1 cellular context compared by ENCODE assay signal in genomic region chr19:510606-511100, GRCh38.
A peak's percentile ranks its signal among the peaks of the same experiment; 100 is the strongest.
TF ChIP-seq lines count a peak whose summit lies in the region.

No MANE protein-coding gene starts in this region.

TF ChIP-seq in HepG2, 621 proteins besides CTCF, POLR2A, EP300 and RAD21 (continued from another document and continues in another):
- TF ChIP-seq, protein P1, sequence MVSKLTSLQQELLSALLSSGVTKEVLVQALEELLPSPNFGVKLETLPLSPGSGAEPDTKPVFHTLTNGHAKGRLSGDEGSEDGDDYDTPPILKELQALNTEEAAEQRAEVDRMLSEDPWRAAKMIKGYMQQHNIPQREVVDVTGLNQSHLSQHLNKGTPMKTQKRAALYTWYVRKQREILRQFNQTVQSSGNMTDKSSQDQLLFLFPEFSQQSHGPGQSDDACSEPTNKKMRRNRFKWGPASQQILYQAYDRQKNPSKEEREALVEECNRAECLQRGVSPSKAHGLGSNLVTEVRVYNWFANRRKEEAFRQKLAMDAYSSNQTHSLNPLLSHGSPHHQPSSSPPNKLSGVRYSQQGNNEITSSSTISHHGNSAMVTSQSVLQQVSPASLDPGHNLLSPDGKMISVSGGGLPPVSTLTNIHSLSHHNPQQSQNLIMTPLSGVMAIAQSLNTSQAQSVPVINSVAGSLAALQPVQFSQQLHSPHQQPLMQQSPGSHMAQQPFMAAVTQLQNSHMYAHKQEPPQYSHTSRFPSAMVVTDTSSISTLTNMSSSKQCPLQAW (CRISPR knock-in tag; IDR thresholded peaks at IDR 0.05), result 0 out of 2 replicates have a peak, but pooled peaks have one; percentile 26
- TF ChIP-seq ZNF431 (CRISPR knock-in tag; IDR thresholded peaks at IDR 0.05; ENCODE audit: borderline replicate concordance, low read depth), result no peak
- TF ChIP-seq, protein P2, sequence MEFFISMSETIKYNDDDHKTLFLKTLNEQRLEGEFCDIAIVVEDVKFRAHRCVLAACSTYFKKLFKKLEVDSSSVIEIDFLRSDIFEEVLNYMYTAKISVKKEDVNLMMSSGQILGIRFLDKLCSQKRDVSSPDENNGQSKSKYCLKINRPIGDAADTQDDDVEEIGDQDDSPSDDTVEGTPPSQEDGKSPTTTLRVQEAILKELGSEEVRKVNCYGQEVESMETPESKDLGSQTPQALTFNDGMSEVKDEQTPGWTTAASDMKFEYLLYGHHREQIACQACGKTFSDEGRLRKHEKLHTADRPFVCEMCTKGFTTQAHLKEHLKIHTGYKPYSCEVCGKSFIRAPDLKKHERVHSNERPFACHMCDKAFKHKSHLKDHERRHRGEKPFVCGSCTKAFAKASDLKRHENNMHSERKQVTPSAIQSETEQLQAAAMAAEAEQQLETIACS (CRISPR knock-in tag; IDR thresholded peaks at IDR 0.05), result no peak
- TF ChIP-seq KAT2B (IDR thresholded peaks at IDR 0.05; ENCODE audit: borderline replicate concordance, low read depth, low read length), result no peak
- TF ChIP-seq ZBTB44 (CRISPR knock-in tag; IDR thresholded peaks at IDR 0.05), result no peak
- no peak for TF ChIP-seq IRF9 (CRISPR knock-in tag; IDR thresholded peaks at IDR 0.05; ENCODE audit: borderline replicate concordance)
- TF ChIP-seq ZNF205 (CRISPR knock-in tag; IDR thresholded peaks at IDR 0.05), result peak; percentile 73; the same call in 1 of the 2 replicates
- TF ChIP-seq FOXP1 (IDR thresholded peaks at IDR 0.05), result no peak
- TF ChIP-seq FOXP1 (CRISPR knock-in tag; IDR thresholded peaks at IDR 0.05), result no peak
- TF ChIP-seq ZNF407 (CRISPR knock-in tag; IDR thresholded peaks at IDR 0.05; ENCODE audit: not compliant biosample characterization), result no peak
- TF ChIP-seq RBFOX2 (IDR thresholded peaks at IDR 0.05; ENCODE audit: low read depth, low read length), result peak; percentile 53; the same call in 1 of the 2 replicates
- TF ChIP-seq ZBTB20 (CRISPR knock-in tag; IDR thresholded peaks at IDR 0.05; ENCODE audit: borderline replicate concordance, low read depth), result no peak
- no peak for TF ChIP-seq ZNF235 (CRISPR knock-in tag; IDR thresholded peaks at IDR 0.05; ENCODE audit: borderline replicate concordance)
- no peak for TF ChIP-seq E2F1 (CRISPR knock-in tag; IDR thresholded peaks at IDR 0.05)
- no peak for TF ChIP-seq ZNF468 (CRISPR knock-in tag; IDR thresholded peaks at IDR 0.05)
- TF ChIP-seq, protein P3, sequence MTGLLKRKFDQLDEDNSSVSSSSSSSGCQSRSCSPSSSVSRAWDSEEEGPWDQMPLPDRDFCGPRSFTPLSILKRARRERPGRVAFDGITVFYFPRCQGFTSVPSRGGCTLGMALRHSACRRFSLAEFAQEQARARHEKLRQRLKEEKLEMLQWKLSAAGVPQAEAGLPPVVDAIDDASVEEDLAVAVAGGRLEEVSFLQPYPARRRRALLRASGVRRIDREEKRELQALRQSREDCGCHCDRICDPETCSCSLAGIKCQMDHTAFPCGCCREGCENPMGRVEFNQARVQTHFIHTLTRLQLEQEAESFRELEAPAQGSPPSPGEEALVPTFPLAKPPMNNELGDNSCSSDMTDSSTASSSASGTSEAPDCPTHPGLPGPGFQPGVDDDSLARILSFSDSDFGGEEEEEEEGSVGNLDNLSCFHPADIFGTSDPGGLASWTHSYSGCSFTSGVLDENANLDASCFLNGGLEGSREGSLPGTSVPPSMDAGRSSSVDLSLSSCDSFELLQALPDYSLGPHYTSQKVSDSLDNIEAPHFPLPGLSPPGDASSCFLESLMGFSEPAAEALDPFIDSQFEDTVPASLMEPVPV (CRISPR knock-in tag; IDR thresholded peaks at IDR 0.05), result no peak
- TF ChIP-seq THAP9 (CRISPR knock-in tag; IDR thresholded peaks at IDR 0.05; ENCODE audit: borderline replicate concordance), result peak; percentile 47; the same call in 1 of the 2 replicates
- TF ChIP-seq ZNF552 (CRISPR knock-in tag; IDR thresholded peaks at IDR 0.05; ENCODE audit: borderline replicate concordance), result no peak
- TF ChIP-seq PLSCR1 (CRISPR knock-in tag; IDR thresholded peaks at IDR 0.05; ENCODE audit: borderline replicate concordance), result no peak
- TF ChIP-seq ZNF44 (CRISPR knock-in tag; IDR thresholded peaks at IDR 0.05), result no peak
- TF ChIP-seq ZNF264 (CRISPR knock-in tag; IDR thresholded peaks at IDR 0.05), result no peak
- TF ChIP-seq ZNF790 (CRISPR knock-in tag; IDR thresholded peaks at IDR 0.05; ENCODE audit: borderline replicate concordance), result no peak
- no peak for TF ChIP-seq ZNF672 (CRISPR knock-in tag; IDR thresholded peaks at IDR 0.05)
- TF ChIP-seq ZFP62 (CRISPR knock-in tag; IDR thresholded peaks at IDR 0.05), result no peak
- TF ChIP-seq GZF1 (CRISPR knock-in tag; IDR thresholded peaks at IDR 0.05), result no peak
- TF ChIP-seq, protein P4, sequence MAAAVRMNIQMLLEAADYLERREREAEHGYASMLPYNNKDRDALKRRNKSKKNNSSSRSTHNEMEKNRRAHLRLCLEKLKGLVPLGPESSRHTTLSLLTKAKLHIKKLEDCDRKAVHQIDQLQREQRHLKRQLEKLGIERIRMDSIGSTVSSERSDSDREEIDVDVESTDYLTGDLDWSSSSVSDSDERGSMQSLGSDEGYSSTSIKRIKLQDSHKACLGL (CRISPR knock-in tag; IDR thresholded peaks at IDR 0.05), result no peak
- TF ChIP-seq TEAD2 (CRISPR knock-in tag; IDR thresholded peaks at IDR 0.05), result no peak
- TF ChIP-seq CENPBD1 (CRISPR knock-in tag; IDR thresholded peaks at IDR 0.05; ENCODE audit: borderline replicate concordance, low read depth), result no peak
- no peak for TF ChIP-seq ZFP36L1 (CRISPR knock-in tag; IDR thresholded peaks at IDR 0.05)
- no peak for TF ChIP-seq ZNF383 (CRISPR knock-in tag; IDR thresholded peaks at IDR 0.05; ENCODE audit: borderline replicate concordance)
- TF ChIP-seq ATM (IDR thresholded peaks at IDR 0.05; ENCODE audit: borderline replicate concordance), result no peak
- TF ChIP-seq ZNF619 (CRISPR knock-in tag; IDR thresholded peaks at IDR 0.05), result no peak
- no peak for TF ChIP-seq NFYC (CRISPR knock-in tag; IDR thresholded peaks at IDR 0.05)
- TF ChIP-seq ZNF772 (CRISPR knock-in tag; IDR thresholded peaks at IDR 0.05), result 0 out of 2 replicates have a peak, but pooled peaks have one; percentile 42
- 0 out of 2 replicates have a peak, but pooled peaks have one; percentile 13 for TF ChIP-seq ELF3 (CRISPR knock-in tag; IDR thresholded peaks at IDR 0.05)
- no peak for TF ChIP-seq ZNF10 (CRISPR knock-in tag; IDR thresholded peaks at IDR 0.05; ENCODE audit: borderline replicate concordance, low read depth)
- TF ChIP-seq ZFP36L2 (CRISPR knock-in tag; IDR thresholded peaks at IDR 0.05), result no peak
